In the genomic region with DNA sequence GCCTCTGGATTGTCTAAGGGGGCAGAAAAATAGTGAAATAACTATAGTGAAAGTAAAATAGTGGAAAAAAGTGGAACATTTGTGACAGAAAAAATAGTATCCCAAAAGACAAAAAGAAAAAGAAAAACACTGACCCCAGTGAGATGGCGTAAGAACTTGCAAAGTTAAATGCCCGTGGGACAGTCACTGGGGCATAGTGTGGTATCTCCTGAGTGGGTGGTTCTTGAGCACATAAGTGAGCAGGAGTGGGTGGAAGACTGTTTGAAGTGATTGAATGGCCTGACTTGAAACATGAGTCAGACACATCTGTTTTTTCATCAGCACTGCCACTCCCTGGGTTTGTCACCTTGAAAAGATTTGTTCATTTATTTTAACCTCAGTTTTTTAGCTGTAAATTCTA, we compare ENCODE assay signal across 8 cellular contexts. TPM values are rescaled to one million over a fixed set of nuclear protein-coding genes. Genes with fewer than 3 reads are reported as not detected.
DNase-seq lines count a peak whose midpoint lies in the region; ATAC-seq and TF ChIP-seq lines count a peak whose summit lies in the region.

No MANE protein-coding gene starts in this region.

- DNase-seq in GM12864 (ENCODE audit: low read depth) = peak; percentile 53
- no peak for DNase-seq in T-cell
- DNase-seq in epithelial cell of esophagus (ENCODE audit: low read depth) = peak; percentile 93
- DNase-seq in retina = no peak
- no peak for DNase-seq in NCI-H510A treated with DMSO at 0.1 percent for 48 hours (lab: John Stamatoyannopoulos, UW)
- no peak for DNase-seq in NK-92 treated with Interleukin-12 subunit alpha and Interleukin-12 subunit beta, amount 100 ng/mL, for 24 hours (lab: John Stamatoyannopoulos, UW)

- peaks cover 19% of the 10 kb centered on the region for H3K36me3 ChIP-seq in skeletal muscle satellite cell (ENCODE audit: insufficient read depth, low read length)

- H3K9me3 ChIP-seq in skeletal muscle satellite cell (replicated peaks; ENCODE audit: low read length) = no peaks in the 10 kb centered on the region

- peaks cover 29% of the 10 kb centered on the region for H3K4me1 ChIP-seq in skeletal muscle satellite cell (ENCODE audit: control insufficient read depth, insufficient read depth, low read length)

- H3K4me2 ChIP-seq in skeletal muscle satellite cell (ENCODE audit: low read length) = peak overlapping the region; percentile 78

- no peaks in the 10 kb centered on the region for H3K9me3 Mint-ChIP-seq in T-cell

- peak overlapping the region; percentile 83 to 84 for H3K27ac Mint-ChIP-seq in T-cell

- ATAC-seq in T-cell (replicated peaks in 1 of 4) = no peak
- ATAC-seq in HG02840 (IDR thresholded peaks at IDR 0.05; ENCODE audit: low FRiP score, unreplicated experiment) = no peak

- TF ChIP-seq CTCF in GM12864 (IDR thresholded peaks at IDR 0.05; ENCODE audit: low read depth, low read length, missing control alignments) (no peak), epithelial cell of esophagus (IDR thresholded peaks at IDR 0.05; ENCODE audit: insufficient read depth, low read depth, low read length, missing control alignments) (no peak)

- H3K27me3 ChIP-seq in skeletal muscle satellite cell (ENCODE audit: control insufficient read depth, insufficient read depth, low read length) = no peaks in the 10 kb centered on the region

- H3K4me1 Mint-ChIP-seq in T-cell = peaks cover 69 to 77% (median 76%) of the 10 kb centered on the region in 3 donors

- no peaks in the 10 kb centered on the region for H3K27me3 Mint-ChIP-seq in T-cell

- peaks cover 46% of the 10 kb centered on the region for H3K36me3 Mint-ChIP-seq in T-cell

- H3K4me3 Mint-ChIP-seq in T-cell = peak overlapping the region; percentile 100

- POLR2A ChIA-PET in T-cell (lab: Charles Lee) = interaction anchor here in 1 of 2 donors (0.5 kb wide), 1 partner anchor 159 kb away, joined by 3 read pairs; no protein-coding TSS in a partner anchor

- H3K4me3 ChIP-seq in GM12864 (ENCODE audit: low read depth, low read length) (peak overlapping the region; percentile 8; the same call in 1 of the 2 replicates), epithelial cell of esophagus (ENCODE audit: low read length) (peak overlapping the region; percentile 82), skeletal muscle satellite cell (ENCODE audit: low read length) (peak overlapping the region; percentile 81)

- H3K9ac ChIP-seq in skeletal muscle satellite cell (ENCODE audit: low read depth, low read length) = peak overlapping the region; percentile 93

- CTCF ChIA-PET in T-cell (lab: Charles Lee) = no interaction called here

RNA-seq across cellular contexts. Expression of gene ZNF430, which starts 2.5 kb away (rescaled TPM):
- total RNA-seq in T-cell = 10 to 100 TPM; 33.2 to 47.3 (median 45.2) TPM
- total RNA-seq in skeletal muscle satellite cell (2012; rRNA removed) = 15.1 and 16.7 TPM in 2 replicates

RNA-seq across cellular contexts. Expression of gene ZNF714, which starts 59.0 kb away (rescaled TPM):
- 10 to 100 TPM in 2 of 5 donors, 1 to 10 TPM in 3; 8.6 to 13.6 (median 9.8) TPM for total RNA-seq in T-cell
- total RNA-seq in skeletal muscle satellite cell (2012; rRNA removed) = 7.4 and 13.9 TPM in 2 replicates

Comparison
In these comparisons a context has a peak if more than half of its experiments do, and no peak if none do; other contexts are left out.
1. DNase-seq: peak in GM12864 (single experiment) and epithelial cell of esophagus (single experiment); none in T-cell (0 of 34), retina (single experiment), NCI-H510A treated with DMSO at 0.1 percent for 48 hours (single experiment) and NK-92 treated with Interleukin-12 subunit alpha and Interleukin-12 subunit beta, amount 100 ng/mL, for 24 hours (single experiment).
2. H3K4me3 ChIP-seq: peak in every context shown above with its lines; median percentile 82 in epithelial cell of esophagus; 81 in skeletal muscle satellite cell; 8 in GM12864.